8 cellular contexts compared by ENCODE assay signal in genomic region chr2:64636105-64636873, GRCh38. TPM values are rescaled to one million over a fixed set of nuclear protein-coding genes. Genes with fewer than 3 reads are reported as not detected.
A peak's percentile ranks its signal among the peaks of the same experiment; 100 is the strongest.
DNase-seq lines count a peak whose midpoint lies in the region; ATAC-seq and TF ChIP-seq lines count a peak whose summit lies in the region.

No MANE protein-coding gene starts in this region.

- H3K4me2 ChIP-seq in OCI-LY1 (ENCODE audit: low read length), result peak overlapping the region; percentile 82

- DNase-seq in mucosa of descending colon (no peak), occipital lobe (lab: John Stamatoyannopoulos, UW) (no peak), NCI-H2196 (lab: John Stamatoyannopoulos, UW; ENCODE audit: unreplicated experiment) (no peak), NCI-H1092 treated with DMSO at 0.1 percent for 48 hours (lab: John Stamatoyannopoulos, UW) (no peak), 8988T (no peak)

- H3K4me1 ChIP-seq in OCI-LY1 (ENCODE audit: insufficient read depth, low read length, severe bottlenecking) (peaks cover 52% of the 10 kb centered on the region), mucosa of descending colon (ENCODE audit: low read depth) (peaks cover 9% of the 10 kb centered on the region)

- no peak overlapping the region; the same call in 1 of the 2 replicates for H3K9ac ChIP-seq in OCI-LY1 (ENCODE audit: low read length)

- no peaks in the 10 kb centered on the region for H3K27me3 ChIP-seq in OCI-LY1 (ENCODE audit: insufficient read depth, low read length)

- peak; percentile 23 for TF ChIP-seq POLR2A in GM18526 (IDR thresholded peaks at IDR 0.05; ENCODE audit: extremely low read depth, insufficient read length)

- H3F3A ChIP-seq in OCI-LY1 (ENCODE audit: insufficient read depth, low read length), result no peaks in the 10 kb centered on the region

- H3K36me3 ChIP-seq in OCI-LY1 (ENCODE audit: insufficient read depth, low read length), result peaks cover 76% of the 10 kb centered on the region
- no peaks in the 10 kb centered on the region for H3K36me3 ChIP-seq in mucosa of descending colon (ENCODE audit: low read depth)

- no peak overlapping the region for H2AFZ ChIP-seq in OCI-LY1 (ENCODE audit: low read length)

- H3K4me3 ChIP-seq in OCI-LY1 (ENCODE audit: low read depth, low read length, poor library complexity, severe bottlenecking), result no peak overlapping the region
- H3K4me3 ChIP-seq in mucosa of descending colon, result no peak overlapping the region

- no peaks in the 10 kb centered on the region for H3K9me2 ChIP-seq in OCI-LY1 (ENCODE audit: low read depth, low read length)

- intact Hi-C loops in mucosa of descending colon (cut with DNase I, micrococcal nuclease), result no loop called here

- no peaks in the 10 kb centered on the region for H4K20me1 ChIP-seq in OCI-LY1 (ENCODE audit: insufficient read depth, low read length)

- H3K9me3 ChIP-seq in OCI-LY1 (ENCODE audit: low read length), result no peaks in the 10 kb centered on the region
- no peaks in the 10 kb centered on the region for H3K9me3 ChIP-seq in mucosa of descending colon

- H3K27ac ChIP-seq in OCI-LY1 (ENCODE audit: low read depth, low read length, poor library complexity, severe bottlenecking), result peak overlapping the region; percentile 70

- TF ChIP-seq CTCF in OCI-LY1 (IDR thresholded peaks at IDR 0.05; ENCODE audit: low read length), result no peak
- TF ChIP-seq CTCF in mucosa of descending colon (IDR thresholded peaks at IDR 0.05), result no peak

- ATAC-seq in HG02610 (IDR thresholded peaks at IDR 0.05; ENCODE audit: unreplicated experiment) (peak; percentile 62), mucosa of descending colon (peak; percentile 48)

- peaks cover 43% of the 10 kb centered on the region for H3K79me2 ChIP-seq in OCI-LY1 (ENCODE audit: insufficient read depth, low read length)

RNA-seq across cellular contexts. Expression of gene SERTAD2, which starts 17.4 kb away (rescaled TPM):
- 10 to 100 TPM; 17.3 to 20.6 (median 20.6) TPM for total RNA-seq in mucosa of descending colon
- total RNA-seq in occipital lobe, result 8.7 TPM
